ENCODE assay signal across 1 cellular context in the genomic region with DNA sequence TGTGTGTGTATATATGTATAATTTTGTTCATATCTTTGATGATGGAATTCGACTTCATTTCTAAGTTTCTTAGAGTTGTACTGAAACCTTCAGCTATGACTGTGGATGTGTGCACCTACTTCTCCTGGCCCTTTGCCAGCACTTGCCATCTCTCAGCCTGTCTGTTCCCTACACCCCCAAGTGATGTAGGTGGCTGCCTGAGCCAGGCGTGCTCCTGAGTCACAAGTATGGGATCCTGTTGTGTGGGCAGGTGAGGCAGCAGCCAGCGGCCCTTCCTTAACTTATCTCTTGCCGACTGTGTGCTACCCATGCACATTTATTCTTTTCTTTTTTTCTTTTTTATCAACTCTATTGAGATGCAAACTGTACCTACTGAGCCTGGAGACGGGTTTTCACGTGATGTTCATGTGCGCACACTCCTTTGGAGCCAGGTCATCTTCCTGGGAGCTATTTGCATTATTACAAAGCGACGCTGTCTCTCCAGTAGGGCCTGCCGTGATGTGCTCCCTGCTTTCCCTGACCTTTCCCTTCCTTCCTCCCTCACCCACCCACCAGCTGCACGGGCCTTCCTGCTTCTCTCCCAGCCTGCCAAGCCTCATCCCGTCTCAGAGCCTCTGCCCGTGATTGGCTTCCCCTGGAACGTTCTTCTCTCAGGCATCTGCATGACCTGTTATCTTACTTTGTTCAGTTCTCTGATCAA.
TF ChIP-seq lines count a peak whose summit lies in the region.

No MANE protein-coding gene starts in this region.

TF ChIP-seq in H1, 55 proteins besides CTCF, POLR2A, EP300 and RAD21 (continued from another document):
- TF ChIP-seq, protein P1, sequence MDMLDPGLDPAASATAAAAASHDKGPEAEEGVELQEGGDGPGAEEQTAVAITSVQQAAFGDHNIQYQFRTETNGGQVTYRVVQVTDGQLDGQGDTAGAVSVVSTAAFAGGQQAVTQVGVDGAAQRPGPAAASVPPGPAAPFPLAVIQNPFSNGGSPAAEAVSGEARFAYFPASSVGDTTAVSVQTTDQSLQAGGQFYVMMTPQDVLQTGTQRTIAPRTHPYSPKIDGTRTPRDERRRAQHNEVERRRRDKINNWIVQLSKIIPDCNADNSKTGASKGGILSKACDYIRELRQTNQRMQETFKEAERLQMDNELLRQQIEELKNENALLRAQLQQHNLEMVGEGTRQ (IDR thresholded peaks at IDR 0.05; ENCODE audit: low read length): no peak
- TF ChIP-seq ZNF274 (IDR thresholded peaks at IDR 0.05; ENCODE audit: borderline replicate concordance, extremely low read depth, low read length) (no peak), SIN3A (conservative IDR thresholded peaks at IDR 0.05 in 1 of 2, IDR thresholded peaks at IDR 0.05 in 1 of 2; ENCODE audit: low read depth in 1 of 2, low read length in 2 of 2) (no peak), PHF8 (conservative IDR thresholded peaks at IDR 0.05; ENCODE audit: low read depth, low read length) (no peak), FOSL1 (IDR thresholded peaks at IDR 0.05; ENCODE audit: insufficient read depth, low read depth, low read length) (no peak), EZH2 (IDR thresholded peaks at IDR 0.05; ENCODE audit: low read depth, low read length, severe bottlenecking) (no peak), JUND (IDR thresholded peaks at IDR 0.05; ENCODE audit: low read length) (no peak)
- TF ChIP-seq, protein P2, sequence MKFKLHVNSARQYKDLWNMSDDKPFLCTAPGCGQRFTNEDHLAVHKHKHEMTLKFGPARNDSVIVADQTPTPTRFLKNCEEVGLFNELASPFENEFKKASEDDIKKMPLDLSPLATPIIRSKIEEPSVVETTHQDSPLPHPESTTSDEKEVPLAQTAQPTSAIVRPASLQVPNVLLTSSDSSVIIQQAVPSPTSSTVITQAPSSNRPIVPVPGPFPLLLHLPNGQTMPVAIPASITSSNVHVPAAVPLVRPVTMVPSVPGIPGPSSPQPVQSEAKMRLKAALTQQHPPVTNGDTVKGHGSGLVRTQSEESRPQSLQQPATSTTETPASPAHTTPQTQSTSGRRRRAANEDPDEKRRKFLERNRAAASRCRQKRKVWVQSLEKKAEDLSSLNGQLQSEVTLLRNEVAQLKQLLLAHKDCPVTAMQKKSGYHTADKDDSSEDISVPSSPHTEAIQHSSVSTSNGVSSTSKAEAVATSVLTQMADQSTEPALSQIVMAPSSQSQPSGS (IDR thresholded peaks at IDR 0.05; ENCODE audit: low read length): no peak
